In genomic region chr2:241047253-241048010, GRCh38 we compare ENCODE assay signal across 14 cellular contexts. TPM values are rescaled to one million over a fixed set of nuclear protein-coding genes. Genes with fewer than 3 reads are reported as not detected.
A peak's percentile ranks its signal among the peaks of the same experiment; 100 is the strongest.
DNase-seq lines count a peak whose midpoint lies in the region; ATAC-seq and TF ChIP-seq lines count a peak whose summit lies in the region.
"Had no signal": no experiment of that assay in that cellular context is flagged by ENCODE, and none has a peak within 500 bp of the region (broad histone marks: within the 10 kb centered on the region; RNA-seq: fewer than 3 reads in every experiment).

No MANE protein-coding gene starts in this region.

- peaks cover 22% of the 10 kb centered on the region for H3K36me3 Mint-ChIP-seq in type B pancreatic cell
- H3K36me3 Mint-ChIP-seq: CD14-positive monocyte had no signal

- H3K4me3 ChIP-seq in NB4 (ENCODE audit: low read depth, low read length) (no peak overlapping the region), SJSA1 (no peak overlapping the region), left lung (no peak overlapping the region)

- H3K4me3 Mint-ChIP-seq in type B pancreatic cell, result no peak overlapping the region
- H3K4me3 Mint-ChIP-seq: CD14-positive monocyte; CD8-positive, alpha-beta T cell; H9 had no signal

- H3K36me3 ChIP-seq in SJSA1 (peaks cover 78% of the 10 kb centered on the region), left lung (peaks cover 0 to 36% of the 10 kb centered on the region in 2 donors)

- H3K27me3 Mint-ChIP-seq in type B pancreatic cell, result peaks cover 11% of the 10 kb centered on the region

- TF ChIP-seq POLR2A in NB4 (IDR thresholded peaks at IDR 0.05; ENCODE audit: extremely low read depth, insufficient read length), result no peak

- no peak overlapping the region for H3K27ac Mint-ChIP-seq in type B pancreatic cell
- H3K27ac Mint-ChIP-seq: CD8-positive, alpha-beta T cell; H9 had no signal

- ATAC-seq in left lung, result peak; percentile 65
- ATAC-seq: CD8-positive, alpha-beta T cell had no signal

- H3K4me1 ChIP-seq in SJSA1 (replicated peaks) (peaks cover 23% of the 10 kb centered on the region), left lung (no peaks in the 10 kb centered on the region)

- H3K9me3 Mint-ChIP-seq in type B pancreatic cell, result no peaks in the 10 kb centered on the region

- H3K27ac ChIP-seq in SJSA1 (peak overlapping the region; percentile 80), left lung (no peak overlapping the region)

- peak; percentile 28 for DNase-seq in NB4 (ENCODE audit: low read depth)
- DNase-seq in SJSA1 (ENCODE audit: low read depth in 1 of 2, low spot score in 2 of 2), result peak; percentile 81 to 86
- DNase-seq in left lung, result no peak
- peak; percentile 11 for DNase-seq in type B pancreatic cell (ENCODE audit: extremely low spot score, unreplicated experiment)
- DNase-seq in mesenteric fat pad (ENCODE audit: low spot score), result no peak
- no peak for DNase-seq in stimulated activated CD4-positive, alpha-beta T cell treated with anti-CD3 and anti-CD28 coated beads, Interleukin-12 subunit alpha, Interleukin-12 subunit beta, amount 100 ng/mL, for 4 hours
- DNase-seq: CD8-positive, alpha-beta T cell; COR-L47; DND-41; GDM1; GOT3; H9 had no signal

- H3K4me1 Mint-ChIP-seq in type B pancreatic cell (ENCODE audit: unreplicated experiment), result no peaks in the 10 kb centered on the region
- H3K4me1 Mint-ChIP-seq: CD14-positive monocyte, H9 had no signal

- peaks cover 16% of the 10 kb centered on the region for H3K9me3 ChIP-seq in SJSA1 (replicated peaks)
- no peaks in the 10 kb centered on the region for H3K9me3 ChIP-seq in left lung

- TF ChIP-seq CTCF in NB4 (IDR thresholded peaks at IDR 0.05; ENCODE audit: low read depth, low read length), result no peak
- TF ChIP-seq CTCF in left lung (IDR thresholded peaks at IDR 0.05), result no peak
- no peak for TF ChIP-seq CTCF in type B pancreatic cell (conservative IDR thresholded peaks at IDR 0.05)

- no peaks in the 10 kb centered on the region for H3K27me3 ChIP-seq in SJSA1 (replicated peaks)
- no peaks in the 10 kb centered on the region for H3K27me3 ChIP-seq in left lung

- intact Hi-C loops in left lung (cut with DNase I), result no loop called here

RNA-seq across cellular contexts. Expression of gene SNED1, which starts 49.0 kb away (rescaled TPM):
- 18.3 and 24.9 TPM in 2 replicates for total RNA-seq in SJSA1 (2014; rRNA removed; shearing (Covaris generic))
- total RNA-seq in left lung (10 to 100 TPM; 36.4 to 48.2 TPM), type B pancreatic cell (ENCODE audit: low replicate concordance) (9.7 and 140 TPM in 2 replicates), mesenteric fat pad (58.0 TPM)
- total RNA-seq: HT-29 had no signal

RNA-seq across cellular contexts. Expression of gene MTERF4, which starts 54.7 kb away (rescaled TPM):
- total RNA-seq in SJSA1 (2014; rRNA removed; shearing (Covaris generic)), result 30.0 and 46.3 TPM in 2 replicates
- total RNA-seq in left lung (10 to 100 TPM; 24.9 to 26.7 TPM), type B pancreatic cell (ENCODE audit: low replicate concordance) (38.9 and 46.3 TPM in 2 replicates), mesenteric fat pad (23.6 TPM)

Comparison
In these comparisons a context has a peak if more than half of its experiments do, and no peak if none do; other contexts are left out.
1. DNase-seq: peak in NB4 (single experiment), SJSA1 (2 of 2) and type B pancreatic cell (single experiment); none in left lung (0 of 2), mesenteric fat pad (single experiment) and stimulated activated CD4-positive, alpha-beta T cell treated with anti-CD3 and anti-CD28 coated beads, Interleukin-12 subunit alpha, Interleukin-12 subunit beta, amount 100 ng/mL, for 4 hours (single experiment).